In the genomic region with DNA sequence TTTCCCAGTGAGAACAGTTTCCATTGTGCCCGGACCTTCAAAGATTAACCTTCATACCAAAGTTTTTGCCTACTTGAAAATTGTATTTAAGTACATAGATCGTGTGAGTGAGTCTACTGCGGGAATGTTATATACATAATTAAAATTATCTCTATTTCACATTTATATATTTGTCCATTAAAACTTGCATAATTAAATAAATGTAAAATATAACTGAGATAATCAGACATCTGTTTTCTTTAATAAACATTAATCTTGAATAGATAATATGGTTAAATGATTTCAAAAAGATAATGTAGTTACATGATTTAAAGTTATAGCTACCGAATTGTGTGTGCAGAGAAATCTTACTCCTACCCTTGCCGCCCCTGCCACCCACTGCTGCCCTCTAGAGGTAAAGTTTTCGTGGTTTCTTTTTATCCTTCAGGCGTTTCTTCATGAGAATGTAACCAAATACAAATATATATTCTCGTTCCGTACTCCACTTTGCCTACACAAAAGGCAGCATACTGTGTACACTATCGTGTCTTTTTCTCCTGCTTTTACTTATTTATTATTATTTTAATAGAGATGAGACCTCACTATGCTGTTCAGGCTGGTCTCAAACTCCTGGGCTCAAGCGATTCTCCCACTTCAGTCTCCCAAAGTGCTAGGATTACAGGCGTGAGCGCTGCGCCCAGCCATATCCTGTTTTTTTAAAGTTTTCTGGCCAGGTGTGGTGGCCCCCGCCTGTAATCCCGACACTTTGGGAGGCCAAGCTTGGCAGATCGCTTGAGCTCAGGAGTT, we compare ENCODE assay signal across 8 cellular contexts. TPM values are rescaled to one million over a fixed set of nuclear protein-coding genes. Genes with fewer than 3 reads are reported as not detected.
A peak's percentile ranks its signal among the peaks of the same experiment; 100 is the strongest.
DNase-seq lines count a peak whose midpoint lies in the region; ATAC-seq and TF ChIP-seq lines count a peak whose summit lies in the region.

No MANE protein-coding gene starts in this region.

- H3K4me3 Mint-ChIP-seq in Caco-2 (ENCODE audit: unreplicated experiment) (no peak overlapping the region), type B pancreatic cell (no peak overlapping the region)

- H3K27me3 ChIP-seq in Caco-2 (replicated peaks; ENCODE audit: control insufficient read depth, insufficient read depth, low read length): no peaks in the 10 kb centered on the region
- no peaks in the 10 kb centered on the region for H3K27me3 ChIP-seq in lower lobe of right lung (ENCODE audit: low read depth)

- POLR2A ChIA-PET in Caco-2 (lab: Charles Lee): interaction anchor here (0.5 to 0.7 kb wide), 2 partner anchors 141 to 149 kb away, joined by 3 to 4 read pairs; a partner anchor contains a TSS

- no peaks in the 10 kb centered on the region for H3K9me3 ChIP-seq in Caco-2
- no peaks in the 10 kb centered on the region for H3K9me3 ChIP-seq in lower lobe of right lung

- DNase-seq in Caco-2: peak in 1 of 2 experiments; percentile 71
- DNase-seq in HT1080 (ENCODE audit: low read depth): peak; percentile 34
- DNase-seq in T follicular helper cell (ENCODE audit: low read depth): peak; percentile 33
- DNase-seq in T47D (ENCODE audit: low read depth in 1 of 2, low spot score in 1 of 2): peak; percentile 19 to 60
- DNase-seq in lower lobe of right lung: peak; percentile 57
- no peak for DNase-seq in type B pancreatic cell (ENCODE audit: extremely low spot score, unreplicated experiment)

- H3K9me3 Mint-ChIP-seq in Caco-2 (ENCODE audit: unreplicated experiment) (no peaks in the 10 kb centered on the region), type B pancreatic cell (no peaks in the 10 kb centered on the region)

- intact Hi-C loops in Caco-2 (cut with micrococcal nuclease; ENCODE audit: unreplicated experiment): loop anchor here (10.0 kb wide), 1 partner anchor 151 kb away; a partner anchor contains a TSS
- intact Hi-C loops in lower lobe of right lung (cut with DNase I): no loop called here

- ATAC-seq in lower lobe of right lung (peak; percentile 71 to 75), HG03045 (IDR thresholded peaks at IDR 0.05; ENCODE audit: unreplicated experiment) (no peak), HG03097 (IDR thresholded peaks at IDR 0.05; ENCODE audit: low FRiP score, unreplicated experiment) (no peak)

- H3K36me3 Mint-ChIP-seq in Caco-2 (ENCODE audit: insufficient read depth, unreplicated experiment): peaks cover 45% of the 10 kb centered on the region
- H3K36me3 Mint-ChIP-seq in type B pancreatic cell: peaks cover 3% of the 10 kb centered on the region

- H3K4me3 ChIP-seq in Caco-2 (ENCODE audit: low read depth, low read length): no peak overlapping the region
- H3K4me3 ChIP-seq in lower lobe of right lung: no peak overlapping the region

- H3K27me3 Mint-ChIP-seq in Caco-2 (ENCODE audit: insufficient read depth, unreplicated experiment): no peaks in the 10 kb centered on the region
- no peaks in the 10 kb centered on the region for H3K27me3 Mint-ChIP-seq in type B pancreatic cell

- H3K4me1 Mint-ChIP-seq in Caco-2 (ENCODE audit: low read depth, unreplicated experiment) (peaks cover 6% of the 10 kb centered on the region), type B pancreatic cell (ENCODE audit: unreplicated experiment) (no peaks in the 10 kb centered on the region)

- BruUV-seq in Caco-2 (replicated peaks; lab: Mats Ljungman, UMichigan): no TSS peak

- TF ChIP-seq CTCF in Caco-2 (IDR thresholded peaks at IDR 0.05; ENCODE audit: insufficient read depth in 1 of 2, low read depth in 1 of 2, low read length in 1 of 2, severe bottlenecking in 1 of 2, unreplicated experiment in 1 of 2) (peak; percentile 62 to 71), lower lobe of right lung (IDR thresholded peaks at IDR 0.05) (peak; percentile 69), type B pancreatic cell (conservative IDR thresholded peaks at IDR 0.05) (peak; percentile 71)

- CTCF ChIA-PET in Caco-2 (lab: Charles Lee): interaction anchor here (0.7 to 1.4 kb wide), 7 partner anchors 50 to 197 kb away, joined by 3 to 8 read pairs (median 4); no protein-coding TSS in a partner anchor

- H3K27ac Mint-ChIP-seq in Caco-2 (ENCODE audit: unreplicated experiment) (no peak overlapping the region), type B pancreatic cell (no peak overlapping the region)

- H3K27ac ChIP-seq in lower lobe of right lung: no peak overlapping the region

- no peaks in the 10 kb centered on the region for H3K4me1 ChIP-seq in Caco-2
- H3K4me1 ChIP-seq in lower lobe of right lung: no peaks in the 10 kb centered on the region

- in situ Hi-C loops in T47D (cut with HindIII; ENCODE audit: low pct_unique_long_range_greater_than_20kb, low sequenced_read_pairs): no loop called here

- peaks cover 2% of the 10 kb centered on the region; the same call in 1 of the 2 replicates for H3K36me3 ChIP-seq in Caco-2 (ENCODE audit: control insufficient read depth, insufficient read depth, low read length)
- H3K36me3 ChIP-seq in lower lobe of right lung: peaks cover 27% of the 10 kb centered on the region

RNA-seq across cellular contexts. Expression of a gene that starts 35.6 kb away (rescaled TPM):
- total RNA-seq in Caco-2 (2022): 147 and 167 TPM in 2 replicates
- 30.1 and 59.9 TPM in 2 replicates for total RNA-seq in HT1080 (2014; rRNA removed; shearing (Covaris generic))
- 57.9 and 65.6 TPM in 2 replicates for polyA plus RNA-seq in HT1080 (2015; cell fraction: cytosol; rRNA removed)
- 92.2 and 100 TPM in 2 replicates for polyA plus RNA-seq in HT1080 (2015; cell fraction: nucleus; rRNA removed)
- total RNA-seq in lower lobe of right lung: 67.1 TPM
- 91.5 and 129 TPM in 2 replicates for total RNA-seq in type B pancreatic cell (ENCODE audit: low replicate concordance)

RNA-seq across cellular contexts. Expression of a gene that starts 35.7 kb away (rescaled TPM):
- total RNA-seq in Caco-2 (2022) (26.2 and 32.1 TPM in 2 replicates), lower lobe of right lung (21.9 TPM), type B pancreatic cell (ENCODE audit: low replicate concordance) (18.0 and 22.5 TPM in 2 replicates)
- total RNA-seq in HT1080 (2014; rRNA removed; shearing (Covaris generic)): 10.7 and 13.0 TPM in 2 replicates
- polyA plus RNA-seq in HT1080 (2015; cell fraction: cytosol; rRNA removed): 5.6 and 5.7 TPM in 2 replicates
- 15.1 and 15.5 TPM in 2 replicates for polyA plus RNA-seq in HT1080 (2015; cell fraction: nucleus; rRNA removed)

Comparison
In these comparisons a context has a peak if more than half of its experiments do, and no peak if none do; other contexts are left out.
1. ATAC-seq: peak in lower lobe of right lung (2 of 2); none in HG03045 (single experiment) and HG03097 (single experiment).
2. Peak in every context shown above with its lines, with median percentiles within 50 percentile points of each other: CTCF ChIP-seq.